ENCODE assay signal across 16 cellular contexts in genomic region chr17:10605221-10605783, GRCh38. TPM values are rescaled to one million over a fixed set of nuclear protein-coding genes. Genes with fewer than 3 reads are reported as not detected.
DNase-seq lines count a peak whose midpoint lies in the region; ATAC-seq and TF ChIP-seq lines count a peak whose summit lies in the region.
"Had no signal": no experiment of that assay in that cellular context is flagged by ENCODE, and none has a peak within 500 bp of the region (broad histone marks: within the 10 kb centered on the region; RNA-seq: fewer than 3 reads in every experiment).

No MANE protein-coding gene starts in this region.

- H3K4me1 Mint-ChIP-seq in T-helper 17 cell (peaks cover 2% of the 10 kb centered on the region), nephron (peaks cover 42% of the 10 kb centered on the region)
- H3K4me1 Mint-ChIP-seq: CD14-positive monocyte had no signal

- DNase-seq in DMS 273 (lab: John Stamatoyannopoulos, UW; ENCODE audit: unreplicated experiment) = peak; percentile 2
- DNase-seq in DMS 273 treated with DMSO at 0.1 percent for 48 hours (lab: John Stamatoyannopoulos, UW) = no peak
- DNase-seq in NB4 (ENCODE audit: low read depth) = peak; percentile 42
- DNase-seq in T-helper 17 cell = no peak
- DNase-seq in cardiac septum (ENCODE audit: low spot score) = no peak
- DNase-seq: AML-193, NCI-H187 treated with DMSO at 0.1 percent for 48 hours, NCI-H82, PC-3 had no signal

- no peaks in the 10 kb centered on the region for H3K9me3 ChIP-seq in T-helper 17 cell (ENCODE audit: control insufficient read depth, low read length, poor library complexity, severe bottlenecking)

- peaks cover 32% of the 10 kb centered on the region for H3K27me3 Mint-ChIP-seq in T-helper 17 cell
- no peaks in the 10 kb centered on the region for H3K27me3 Mint-ChIP-seq in nephron (ENCODE audit: low read depth)

- no peak for ATAC-seq in T-helper 17 cell
- ATAC-seq in HG03342 (IDR thresholded peaks at IDR 0.05; ENCODE audit: unreplicated experiment) = no peak
- no peak for ATAC-seq in HG03139 (IDR thresholded peaks at IDR 0.05; ENCODE audit: unreplicated experiment)
- ATAC-seq: HCT116, K562, PC-3 had no signal

- H3K4me3 Mint-ChIP-seq in T-helper 17 cell (no peak overlapping the region), nephron (no peak overlapping the region)
- H3K4me3 Mint-ChIP-seq: CD14-positive monocyte had no signal

- no peak for TF ChIP-seq POLR2A in NB4 (IDR thresholded peaks at IDR 0.05; ENCODE audit: extremely low read depth, insufficient read length)

- intact Hi-C loops in cardiac septum (cut with DNase I) = no loop called here

- no peaks in the 10 kb centered on the region for H3K36me3 Mint-ChIP-seq in T-helper 17 cell (ENCODE audit: low read depth)
- H3K36me3 Mint-ChIP-seq in nephron (ENCODE audit: low read depth) = no peaks in the 10 kb centered on the region
- H3K36me3 Mint-ChIP-seq: CD14-positive monocyte had no signal

- H3K9me3 Mint-ChIP-seq in nephron = peaks cover 3% of the 10 kb centered on the region
- H3K9me3 Mint-ChIP-seq: CD14-positive monocyte had no signal

- H3K27ac Mint-ChIP-seq in T-helper 17 cell = peak overlapping the region; percentile 41
- peak overlapping the region in 2 of 3 experiments; percentile 31 to 36 for H3K27ac Mint-ChIP-seq in nephron
- H3K27ac Mint-ChIP-seq: CD14-positive monocyte had no signal

- no peak for TF ChIP-seq CTCF in NB4 (IDR thresholded peaks at IDR 0.05; ENCODE audit: low read depth, low read length)
- TF ChIP-seq CTCF in nephron (IDR thresholded peaks at IDR 0.05; ENCODE audit: unreplicated experiment in 3 of 3) = no peak

- no peak overlapping the region for H3K4me3 ChIP-seq in NB4 (ENCODE audit: low read depth, low read length)
- H3K4me3 ChIP-seq: K562 had no signal

RNA-seq across cellular contexts. Expression of gene MYH3, which starts 51.8 kb away (rescaled TPM):
- total RNA-seq in T-helper 17 cell = 1 to 10 TPM; 2.8 to 3.2 TPM
- 1.5 TPM for total RNA-seq in cardiac septum

RNA-seq across cellular contexts. Expression of gene MYH2, which starts 55.8 kb away (rescaled TPM):
- not detected for total RNA-seq in T-helper 17 cell
- 0.22 TPM for total RNA-seq in cardiac septum
- total RNA-seq: K562, NCI-H460, PC-3 had no signal

Comparison
In these comparisons a context has a peak if more than half of its experiments do, and no peak if none do; other contexts are left out.
1. DNase-seq: peak in DMS 273 (single experiment) and NB4 (single experiment); none in DMS 273 treated with DMSO at 0.1 percent for 48 hours (single experiment), T-helper 17 cell (0 of 3) and cardiac septum (single experiment).